7 cellular contexts compared by ENCODE assay signal in the genomic region with DNA sequence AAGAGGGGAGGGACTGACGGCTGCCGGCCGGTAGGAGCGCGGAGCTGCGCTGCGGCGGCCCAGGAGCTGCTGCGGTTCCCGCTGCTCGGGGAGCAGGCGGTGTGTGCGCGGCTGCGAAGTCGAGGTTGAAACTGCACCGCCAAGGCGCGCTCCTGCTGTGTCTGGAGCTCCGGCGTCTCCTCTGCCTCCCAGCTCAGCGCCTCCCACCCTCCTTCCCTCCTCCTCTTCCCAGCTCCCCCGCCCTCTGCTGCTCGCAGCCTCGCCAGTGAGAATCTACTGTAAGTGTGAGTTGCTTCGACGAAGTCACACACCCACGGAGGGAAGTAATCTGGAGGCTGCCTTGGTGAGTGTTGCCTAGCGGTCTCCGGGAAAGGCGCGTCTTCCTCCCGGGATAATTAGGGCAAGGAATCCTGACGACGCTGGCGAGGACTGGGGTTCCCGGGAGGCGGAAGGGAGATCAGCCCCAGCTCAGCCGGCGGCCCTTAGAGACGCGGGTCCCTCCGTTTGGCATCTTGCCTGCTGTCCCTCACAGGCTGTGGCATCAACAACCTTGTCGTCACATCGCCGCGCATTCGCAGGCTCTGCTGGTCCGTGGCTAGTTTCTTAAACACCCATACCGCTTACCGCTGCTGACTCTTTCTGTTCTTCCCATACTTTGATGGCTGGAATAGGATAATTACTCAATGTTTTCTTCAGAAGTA. TPM values are rescaled to one million over a fixed set of nuclear protein-coding genes. Genes with fewer than 3 reads are reported as not detected.
DNase-seq lines count a peak whose midpoint lies in the region; ATAC-seq and TF ChIP-seq lines count a peak whose summit lies in the region.

A gene (minus strand): TSS at position 159 of the 701 bp plus-strand sequence. CDS start 747 bp downstream, outside the sequence.

- ATAC-seq in GM18909 (IDR thresholded peaks at IDR 0.05; ENCODE audit: poor library complexity, unreplicated experiment) (peak; percentile 42), GM18517 (IDR thresholded peaks at IDR 0.05; ENCODE audit: unreplicated experiment) (no peak)

- DNase-seq in NCI-H1105 (lab: John Stamatoyannopoulos, UW) (peak; percentile 63), WERI-Rb-1 (peak; percentile 92), foreskin melanocyte (peak; percentile 87)
- DNase-seq in activated naive CD4-positive, alpha-beta T cell (lab: John Stamatoyannopoulos, UW), result no peak

- no peaks in the 10 kb centered on the region for H3F3A ChIP-seq in neural cell (ENCODE audit: insufficient read depth, low read length, poor library complexity, severe bottlenecking)

- peak within 1 kb of the TSS; percentile 64 for H3K4me3 ChIP-seq in WERI-Rb-1 (ENCODE audit: low read depth, low read length)
- H3K4me3 ChIP-seq in neural cell (ENCODE audit: low read length), result peak within 1 kb of the TSS; percentile 71

- no peaks in the 10 kb centered on the region for H3K36me3 ChIP-seq in WERI-Rb-1
- no peaks in the 10 kb centered on the region for H3K36me3 ChIP-seq in neural cell (ENCODE audit: insufficient read depth, low read length)

- H3K9me3 ChIP-seq in WERI-Rb-1 (ENCODE audit: severe bottlenecking) (no peaks in the 10 kb centered on the region), neural cell (ENCODE audit: low read length) (no peaks in the 10 kb centered on the region)

- TF ChIP-seq CTCF in WERI-Rb-1 (IDR thresholded peaks at IDR 0.05; ENCODE audit: low read depth, low read length), result peak; percentile 45
- TF ChIP-seq CTCF in neural cell (IDR thresholded peaks at IDR 0.05; ENCODE audit: poor library complexity, severe bottlenecking), result peak; percentile 60

- peak within 1 kb of the TSS; percentile 51 for H3K9ac ChIP-seq in neural cell (ENCODE audit: low read length)

- H3K27me3 ChIP-seq in WERI-Rb-1 (ENCODE audit: insufficient read depth, low read depth, severe bottlenecking) (no peaks in the 10 kb centered on the region), neural cell (ENCODE audit: insufficient read depth, low read depth, low read length) (peaks cover 59% of the 10 kb centered on the region)

- peak; percentile 44 for TF ChIP-seq EP300 in neural cell (conservative IDR thresholded peaks at IDR 0.05; ENCODE audit: poor library complexity, severe bottlenecking)

- H3K27ac ChIP-seq in WERI-Rb-1, result no peak within 1 kb of the TSS
- peak within 1 kb of the TSS; percentile 40 for H3K27ac ChIP-seq in neural cell (ENCODE audit: low read length)

- H2AFZ ChIP-seq in neural cell (ENCODE audit: low read depth, low read length), result peak within 1 kb of the TSS; percentile 9

- no peaks in the 10 kb centered on the region for H4K20me1 ChIP-seq in neural cell (ENCODE audit: insufficient read depth)

- no peaks in the 10 kb centered on the region for H3K79me2 ChIP-seq in neural cell (replicated peaks; ENCODE audit: insufficient read depth, low read length)

- TF ChIP-seq RAD21 in neural cell (conservative IDR thresholded peaks at IDR 0.05), result peak; percentile 72

- H3K4me2 ChIP-seq in neural cell (ENCODE audit: low read length), result peak within 1 kb of the TSS; percentile 71

- H3K9me2 ChIP-seq in neural cell (ENCODE audit: insufficient read depth, low read length), result no peaks in the 10 kb centered on the region

TF ChIP-seq in neural cell, 6 proteins besides CTCF, POLR2A, EP300 and RAD21:
- TF ChIP-seq MXI1 (conservative IDR thresholded peaks at IDR 0.05; ENCODE audit: poor library complexity, severe bottlenecking) (peak; percentile 50), SMC3 (conservative IDR thresholded peaks at IDR 0.05; ENCODE audit: poor library complexity) (peak; percentile 71), POLR2AphosphoS5 (IDR thresholded peaks at IDR 0.05) (peak; percentile 64)
- TF ChIP-seq, protein P1, sequence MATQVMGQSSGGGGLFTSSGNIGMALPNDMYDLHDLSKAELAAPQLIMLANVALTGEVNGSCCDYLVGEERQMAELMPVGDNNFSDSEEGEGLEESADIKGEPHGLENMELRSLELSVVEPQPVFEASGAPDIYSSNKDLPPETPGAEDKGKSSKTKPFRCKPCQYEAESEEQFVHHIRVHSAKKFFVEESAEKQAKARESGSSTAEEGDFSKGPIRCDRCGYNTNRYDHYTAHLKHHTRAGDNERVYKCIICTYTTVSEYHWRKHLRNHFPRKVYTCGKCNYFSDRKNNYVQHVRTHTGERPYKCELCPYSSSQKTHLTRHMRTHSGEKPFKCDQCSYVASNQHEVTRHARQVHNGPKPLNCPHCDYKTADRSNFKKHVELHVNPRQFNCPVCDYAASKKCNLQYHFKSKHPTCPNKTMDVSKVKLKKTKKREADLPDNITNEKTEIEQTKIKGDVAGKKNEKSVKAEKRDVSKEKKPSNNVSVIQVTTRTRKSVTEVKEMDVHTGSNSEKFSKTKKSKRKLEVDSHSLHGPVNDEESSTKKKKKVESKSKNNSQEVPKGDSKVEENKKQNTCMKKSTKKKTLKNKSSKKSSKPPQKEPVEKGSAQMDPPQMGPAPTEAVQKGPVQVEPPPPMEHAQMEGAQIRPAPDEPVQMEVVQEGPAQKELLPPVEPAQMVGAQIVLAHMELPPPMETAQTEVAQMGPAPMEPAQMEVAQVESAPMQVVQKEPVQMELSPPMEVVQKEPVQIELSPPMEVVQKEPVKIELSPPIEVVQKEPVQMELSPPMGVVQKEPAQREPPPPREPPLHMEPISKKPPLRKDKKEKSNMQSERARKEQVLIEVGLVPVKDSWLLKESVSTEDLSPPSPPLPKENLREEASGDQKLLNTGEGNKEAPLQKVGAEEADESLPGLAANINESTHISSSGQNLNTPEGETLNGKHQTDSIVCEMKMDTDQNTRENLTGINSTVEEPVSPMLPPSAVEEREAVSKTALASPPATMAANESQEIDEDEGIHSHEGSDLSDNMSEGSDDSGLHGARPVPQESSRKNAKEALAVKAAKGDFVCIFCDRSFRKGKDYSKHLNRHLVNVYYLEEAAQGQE (IDR thresholded peaks at IDR 0.05; ENCODE audit: borderline replicate concordance), result no peak

RNA-seq across cellular contexts. Expression of the gene that starts here (rescaled TPM):
- polyA plus RNA-seq in neural cell, result 3.6 and 4.3 TPM in 2 replicates
- 13.6 and 14.4 TPM in 2 replicates for polyA minus RNA-seq in neural cell

Comparison
In these comparisons a context has a peak if more than half of its experiments do, and no peak if none do; other contexts are left out.
1. DNase-seq: peak in NCI-H1105 (single experiment), WERI-Rb-1 (single experiment) and foreskin melanocyte (single experiment); none in activated naive CD4-positive, alpha-beta T cell (0 of 4).